ENCODE assay signal across 16 cellular contexts in the genomic region with DNA sequence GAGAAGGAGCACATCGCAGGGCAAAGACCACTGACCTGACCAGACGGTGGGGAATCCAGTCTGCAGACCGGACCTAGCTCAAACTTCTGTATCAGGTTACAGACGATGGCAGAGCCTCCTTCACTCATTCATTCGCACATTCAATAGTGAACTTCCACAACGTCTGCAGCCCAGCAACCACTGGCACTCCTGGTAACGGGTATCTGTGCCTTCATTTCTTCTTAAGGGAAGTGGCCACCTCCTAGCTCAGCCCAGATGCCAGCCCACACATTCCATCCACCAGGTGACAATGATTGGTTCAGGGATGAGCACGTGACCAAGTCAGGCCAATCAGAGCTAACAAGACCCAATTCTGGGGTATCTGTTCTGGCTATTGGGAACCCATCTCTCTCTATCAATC. TPM values are rescaled to one million over a fixed set of nuclear protein-coding genes. Genes with fewer than 3 reads are reported as not detected.
DNase-seq lines count a peak whose midpoint lies in the region; ATAC-seq, FAIRE-seq and TF ChIP-seq lines count a peak whose summit lies in the region.
"Had no signal": no experiment of that assay in that cellular context is flagged by ENCODE, and none has a peak within 500 bp of the region (broad histone marks: within the 10 kb centered on the region; RNA-seq: fewer than 3 reads in every experiment).

No MANE protein-coding gene starts in this region.

- in situ Hi-C loops in GM13977 (cut with MboI; ENCODE audit: low pct_unique_long_range_greater_than_20kb, low sequenced_read_pairs, unreplicated experiment) = no loop called here

- no peaks in the 10 kb centered on the region for H3K27me3 ChIP-seq in OCI-LY3 (ENCODE audit: low read depth, low read length)
- H3K27me3 ChIP-seq in endothelial cell of umbilical vein (ENCODE audit: control insufficient read depth in 2 of 2, insufficient read depth in 2 of 2, low read length in 2 of 2) = no peaks in the 10 kb centered on the region
- no peaks in the 10 kb centered on the region for H3K27me3 ChIP-seq in thoracic aorta (replicated peaks; ENCODE audit: insufficient read depth)
- H3K27me3 ChIP-seq: dorsolateral prefrontal cortex had no signal

- TF ChIP-seq POLR2A in endothelial cell of umbilical vein (IDR thresholded peaks at IDR 0.05; ENCODE audit: low read depth, low read length) = no peak

- H3K9me3 Mint-ChIP-seq in natural killer cell = no peaks in the 10 kb centered on the region
- H3K9me3 Mint-ChIP-seq: activated CD4-positive, alpha-beta T cell treated with anti-CD3 and anti-CD28 coated beads, Interleukin-2, amount 10 ng/mL, durations not matched to agents 24 days and 14 days; activated naive CD4-positive, alpha-beta T cell treated with anti-CD3 and anti-CD28 coated beads, Interleukin-2, amount 50 U/mL, for 72 hours had no signal

- BruUV-seq in endothelial cell of umbilical vein (replicated peaks; lab: Mats Ljungman, UMichigan) = no TSS peak

- no peaks in the 10 kb centered on the region for H3K9me1 ChIP-seq in endothelial cell of umbilical vein (replicated peaks; ENCODE audit: control insufficient read depth, extremely low read depth, insufficient read depth, low read length)

- H3K27ac ChIP-seq in OCI-LY3 (ENCODE audit: low read length) (peak overlapping the region; percentile 44; the same call in 1 of the 2 replicates), endothelial cell of umbilical vein (ENCODE audit: insufficient read depth, low read depth, low read length) (peak overlapping the region; percentile 75), thoracic aorta (peak overlapping the region; percentile 77 to 89)

- peak; percentile 31 for FAIRE-seq in endothelial cell of umbilical vein (lab: Jason Lieb, UNC)
- FAIRE-seq: A204.1 had no signal

- no peaks in the 10 kb centered on the region for H3K27me3 Mint-ChIP-seq in natural killer cell (ENCODE audit: low read depth in 2 of 2)

- peak; percentile 44 for DNase-seq in activated CD8-positive, alpha-beta memory T cell treated with anti-CD3 and anti-CD28 coated beads for 24 hours
- no peak for DNase-seq in activated CD8-positive, alpha-beta memory T cell treated with anti-CD3 and anti-CD28 coated beads, Interleukin-2, amount 50 U/mL, for 4 hours
- DNase-seq in endothelial cell of umbilical vein (ENCODE audit: low read depth, low spot score) = no peak
- DNase-seq in thoracic aorta (ENCODE audit: low spot score) = no peak
- no peak for DNase-seq in natural killer cell
- DNase-seq in GM13977 (ENCODE audit: low spot score) = no peak
- DNase-seq: activated CD4-positive, alpha-beta T cell treated with anti-CD3 and anti-CD28 coated beads, Interleukin-2, amount 10 ng/mL, durations not matched to agents 24 days and 14 days; dorsolateral prefrontal cortex; NCI-H1930; stimulated activated CD4-positive, alpha-beta T cell treated with anti-CD3 and anti-CD28 coated beads, Interleukin-12 subunit alpha, Interleukin-12 subunit beta, amount 100 ng/mL, for 4 hours; stimulated activated naive CD4-positive, alpha-beta T cell had no signal

- dilution Hi-C loops in endothelial cell of umbilical vein (cut with MboI; ENCODE audit: extremely low pct_ligation_motif_present, low sequenced_read_pairs) = no loop called here

- TF ChIP-seq CTCF in OCI-LY3 (IDR thresholded peaks at IDR 0.05; ENCODE audit: low read depth, low read length) (no peak), endothelial cell of umbilical vein (IDR thresholded peaks at IDR 0.05; ENCODE audit: extremely low read depth in 1 of 2, insufficient read depth in 1 of 2, low read depth in 1 of 2, low read length in 2 of 2) (no peak), thoracic aorta (IDR thresholded peaks at IDR 0.05) (no peak), natural killer cell (IDR thresholded peaks at IDR 0.05) (no peak), GM13977 (IDR thresholded peaks at IDR 0.05; ENCODE audit: extremely low read depth, insufficient read depth, missing control alignments) (no peak)

- intact Hi-C loops in endothelial cell of umbilical vein (cut with micrococcal nuclease) = loop anchor here (1.0 to 2.0 kb wide), 2 partner anchors 14 to 20 kb away; no protein-coding TSS in a partner anchor
- intact Hi-C loops in natural killer cell (cut with micrococcal nuclease) = no loop called here

- H3K9ac ChIP-seq in OCI-LY3 (ENCODE audit: low read length) (peak overlapping the region; percentile 45), endothelial cell of umbilical vein (replicated peaks; ENCODE audit: extremely low read depth, insufficient read depth, low read length) (no peak overlapping the region)

- ATAC-seq in thoracic aorta (ENCODE audit: insufficient number of reproducible peaks, low FRiP score, low read depth) (no peak), GM19035 (IDR thresholded peaks at IDR 0.05; ENCODE audit: unreplicated experiment) (no peak), natural killer cell (no peak)
- ATAC-seq: activated naive CD4-positive, alpha-beta T cell treated with anti-CD3 and anti-CD28 coated beads, Interleukin-2, amount 50 U/mL, for 72 hours had no signal

- no peak overlapping the region for H3K27ac Mint-ChIP-seq in natural killer cell
- H3K27ac Mint-ChIP-seq: activated CD4-positive, alpha-beta T cell treated with anti-CD3 and anti-CD28 coated beads, Interleukin-2, amount 10 ng/mL, durations not matched to agents 24 days and 14 days; activated naive CD4-positive, alpha-beta T cell treated with anti-CD3 and anti-CD28 coated beads, Interleukin-2, amount 50 U/mL, for 72 hours had no signal

- H3K9me3 ChIP-seq in OCI-LY3 (ENCODE audit: insufficient read depth, low read length) (no peaks in the 10 kb centered on the region), endothelial cell of umbilical vein (replicated peaks; ENCODE audit: control insufficient read depth, insufficient read depth, low read length) (no peaks in the 10 kb centered on the region), thoracic aorta (no peaks in the 10 kb centered on the region)
- H3K9me3 ChIP-seq: mucosa of descending colon had no signal

- peaks cover 21% of the 10 kb centered on the region for H3K4me1 ChIP-seq in OCI-LY3 (ENCODE audit: low read length)
- peaks cover 48% of the 10 kb centered on the region for H3K4me1 ChIP-seq in endothelial cell of umbilical vein (ENCODE audit: control insufficient read depth, extremely low read depth, insufficient read depth, low read length)
- peaks cover 52 to 57% of the 10 kb centered on the region in 2 donors for H3K4me1 ChIP-seq in thoracic aorta (ENCODE audit: control insufficient read depth in 1 of 2, low read depth in 2 of 2)

- POLR2A ChIA-PET in endothelial cell of umbilical vein (lab: Charles Lee) = no interaction called here

- H2AFZ ChIP-seq in OCI-LY3 (ENCODE audit: low read depth, low read length) (peak overlapping the region; percentile 63), endothelial cell of umbilical vein (ENCODE audit: low read depth, low read length) (no peak overlapping the region)

- no peaks in the 10 kb centered on the region for H3K36me3 Mint-ChIP-seq in natural killer cell

- peaks cover 10 to 18% of the 10 kb centered on the region in 2 donors for H3K4me1 Mint-ChIP-seq in natural killer cell

- H4K20me1 ChIP-seq in OCI-LY3 (ENCODE audit: insufficient read depth, low read length) (no peaks in the 10 kb centered on the region), endothelial cell of umbilical vein (replicated peaks; ENCODE audit: control insufficient read depth, extremely low read depth, insufficient read depth, low read length) (no peaks in the 10 kb centered on the region)

- no peak overlapping the region for H3K4me3 Mint-ChIP-seq in natural killer cell
- H3K4me3 Mint-ChIP-seq: activated CD4-positive, alpha-beta T cell treated with anti-CD3 and anti-CD28 coated beads, Interleukin-2, amount 10 ng/mL, durations not matched to agents 24 days and 14 days had no signal

- H3K4me2 ChIP-seq in OCI-LY3 (ENCODE audit: low read length) (peak overlapping the region; percentile 64), endothelial cell of umbilical vein (ENCODE audit: insufficient read depth, low read length) (no peak overlapping the region)

- no peaks in the 10 kb centered on the region for H3K79me2 ChIP-seq in OCI-LY3 (ENCODE audit: low read length)
- no peaks in the 10 kb centered on the region for H3K79me2 ChIP-seq in endothelial cell of umbilical vein (ENCODE audit: control insufficient read depth, insufficient read depth, low read length)

- H3K36me3 ChIP-seq in OCI-LY3 (replicated peaks; ENCODE audit: low read depth, low read length) (no peaks in the 10 kb centered on the region), endothelial cell of umbilical vein (ENCODE audit: control insufficient read depth in 2 of 2, extremely low read depth in 1 of 2, insufficient read depth in 2 of 2, low read length in 2 of 2) (no peaks in the 10 kb centered on the region), thoracic aorta (no peaks in the 10 kb centered on the region)

- CTCF ChIA-PET in endothelial cell of umbilical vein (lab: Charles Lee) = interaction anchor here (0.9 to 1.3 kb wide), 4 partner anchors 9 to 78 kb away, joined by 4 to 8 read pairs (median 4); no protein-coding TSS in a partner anchor

- H3K4me3 ChIP-seq in OCI-LY3 (ENCODE audit: low read length) = peak overlapping the region; percentile 72
- no peak overlapping the region for H3K4me3 ChIP-seq in endothelial cell of umbilical vein (replicated peaks in 1 of 3; ENCODE audit: insufficient read depth in 1 of 3, low read depth in 1 of 3, low read length in 3 of 3)
- no peak overlapping the region for H3K4me3 ChIP-seq in thoracic aorta
- H3K4me3 ChIP-seq: dorsolateral prefrontal cortex, mucosa of descending colon had no signal

RNA-seq across cellular contexts. Expression of a gene that starts 15.9 kb away (rescaled TPM):
- total RNA-seq in endothelial cell of umbilical vein (19.3 and 24.2 TPM in 2 replicates), thoracic aorta (100 to 1,000 TPM in 1 of 2 donors, 10 to 100 TPM in 1; 68.5 to 103 TPM), natural killer cell (1 to 10 TPM; 1.2 to 2.3 (median 2.0) TPM)
- 13.7 and 16.4 TPM in 2 replicates for polyA plus RNA-seq in endothelial cell of umbilical vein
- polyA plus RNA-seq in endothelial cell of umbilical vein (2011; cell fraction: cytosol; rRNA removed) = 17.0 and 19.5 TPM in 2 replicates
- 24.7 and 27.7 TPM in 2 replicates for polyA plus RNA-seq in endothelial cell of umbilical vein (2011; cell fraction: nucleus; rRNA removed)
- 19.3 TPM in 2 replicates for polyA plus RNA-seq in endothelial cell of umbilical vein (2012)
- polyA minus RNA-seq in endothelial cell of umbilical vein = 37.6 and 53.8 TPM in 2 replicates
- 6.8 TPM for polyA minus RNA-seq in endothelial cell of umbilical vein (2011; cell fraction: cytosol; rRNA and poly(A)+ RNA removed)
- 33.1 and 44.2 TPM in 2 replicates for polyA minus RNA-seq in endothelial cell of umbilical vein (2011; cell fraction: nucleus; rRNA and poly(A)+ RNA removed)

RNA-seq across cellular contexts. Expression of a gene that starts 57.7 kb away (rescaled TPM):
- total RNA-seq in endothelial cell of umbilical vein = 0.55 and 0.93 TPM in 2 replicates
- 0.84 and 0.88 TPM in 2 replicates for polyA plus RNA-seq in endothelial cell of umbilical vein
- 0.50 and 0.86 TPM in 2 replicates for polyA plus RNA-seq in endothelial cell of umbilical vein (2011; cell fraction: cytosol; rRNA removed)
- 0.11 and 0.50 TPM in 2 replicates for polyA plus RNA-seq in endothelial cell of umbilical vein (2011; cell fraction: nucleus; rRNA removed)
- polyA plus RNA-seq in endothelial cell of umbilical vein (2012) = 0.44 and 0.76 TPM in 2 replicates
- polyA minus RNA-seq in endothelial cell of umbilical vein = 2.2 and 2.3 TPM in 2 replicates
- polyA minus RNA-seq in endothelial cell of umbilical vein (2011; cell fraction: cytosol; rRNA and poly(A)+ RNA removed) = not detected
- polyA minus RNA-seq in endothelial cell of umbilical vein (2011; cell fraction: nucleus; rRNA and poly(A)+ RNA removed) = 0.24 and 0.43 TPM in 2 replicates
- total RNA-seq in thoracic aorta = 1 to 10 TPM; 2.8 to 9.2 TPM
- total RNA-seq in natural killer cell = not detected
- total RNA-seq: activated naive CD4-positive, alpha-beta T cell treated with anti-CD3 and anti-CD28 coated beads, Interleukin-2, amount 50 U/mL, for 72 hours had no signal
